ENCODE assay signal across 23 cellular contexts in genomic region chr19:35351441-35352176, GRCh38. TPM values are rescaled to one million over a fixed set of nuclear protein-coding genes. Genes with fewer than 3 reads are reported as not detected.
DNase-seq lines count a peak whose midpoint lies in the region; ATAC-seq and TF ChIP-seq lines count a peak whose summit lies in the region.
"Had no signal": no experiment of that assay in that cellular context is flagged by ENCODE, and none has a peak within 500 bp of the region (broad histone marks: within the 10 kb centered on the region; RNA-seq: fewer than 3 reads in every experiment).

No MANE protein-coding gene starts in this region.

- ATAC-seq in left ventricle myocardium superior (no peak), left cardiac atrium (no peak), GM21390 (IDR thresholded peaks at IDR 0.05; ENCODE audit: unreplicated experiment) (no peak)
- no peak for ATAC-seq in natural killer cell treated with Interleukin-12 subunit alpha and Interleukin-12 subunit beta and Interleukin-15 and Interleukin-18, amount 100 ng/mL, for 72 hours
- ATAC-seq in activated T-helper 17 cell treated with anti-CD3 and anti-CD28 coated beads, Interleukin-2, amount 50 U/mL, for 72 hours (replicated peaks), result no peak
- ATAC-seq: Right ventricle myocardium inferior had no signal

- no peaks in the 10 kb centered on the region for H4K20me1 ChIP-seq in osteoblast (ENCODE audit: insufficient read depth, low read length)

- no peaks in the 10 kb centered on the region for H3K4me1 ChIP-seq in osteoblast (ENCODE audit: insufficient read depth, low read length)
- H3K4me1 ChIP-seq: body of pancreas, colonic mucosa had no signal

- no peaks in the 10 kb centered on the region for H3K9me3 Mint-ChIP-seq in dendritic cell treated with granulocyte-macrophage colony-stimulating factor and Interleukin-4, amounts not matched to agents 40 ng/mL and 50 ng/mL, for 4 days
- H3K9me3 Mint-ChIP-seq in natural killer cell treated with Interleukin-12 subunit alpha and Interleukin-12 subunit beta and Interleukin-15 and Interleukin-18, amount 100 ng/mL, for 72 hours, result no peaks in the 10 kb centered on the region
- no peaks in the 10 kb centered on the region for H3K9me3 Mint-ChIP-seq in activated T-helper 17 cell treated with anti-CD3 and anti-CD28 coated beads, Interleukin-2, amount 50 U/mL, for 72 hours
- H3K9me3 Mint-ChIP-seq: activated T-cell treated with anti-CD3 and anti-CD28 coated beads, Interleukin-2, amount 50 U/mL, for 24 hours; CD8-positive, alpha-beta T cell; nephron progenitor cell had no signal

- H3K27me3 ChIP-seq in osteoblast (ENCODE audit: insufficient read depth, low read length), result peaks cover 5% of the 10 kb centered on the region
- H3K27me3 ChIP-seq: body of pancreas, colonic mucosa, testis had no signal

- no peak overlapping the region for H3K4me3 Mint-ChIP-seq in dendritic cell treated with granulocyte-macrophage colony-stimulating factor and Interleukin-4, amounts not matched to agents 40 ng/mL and 50 ng/mL, for 4 days
- no peak overlapping the region for H3K4me3 Mint-ChIP-seq in natural killer cell treated with Interleukin-12 subunit alpha and Interleukin-12 subunit beta and Interleukin-15 and Interleukin-18, amount 100 ng/mL, for 72 hours
- no peak overlapping the region for H3K4me3 Mint-ChIP-seq in activated T-helper 17 cell treated with anti-CD3 and anti-CD28 coated beads, Interleukin-2, amount 50 U/mL, for 72 hours
- H3K4me3 Mint-ChIP-seq: activated naive CD8-positive, alpha-beta T cell; activated T-cell treated with anti-CD3 and anti-CD28 coated beads, Interleukin-2, amount 50 U/mL, for 24 hours; CD8-positive, alpha-beta T cell; nephron progenitor cell had no signal

- H3K36me3 ChIP-seq in osteoblast (ENCODE audit: insufficient read depth, low read length), result no peaks in the 10 kb centered on the region
- H3K36me3 ChIP-seq: colonic mucosa had no signal

- H3K4me1 Mint-ChIP-seq in dendritic cell treated with granulocyte-macrophage colony-stimulating factor and Interleukin-4, amounts not matched to agents 40 ng/mL and 50 ng/mL, for 4 days (ENCODE audit: low read depth), result peaks cover 56% of the 10 kb centered on the region
- H3K4me1 Mint-ChIP-seq in natural killer cell treated with Interleukin-12 subunit alpha and Interleukin-12 subunit beta and Interleukin-15 and Interleukin-18, amount 100 ng/mL, for 72 hours (ENCODE audit: low read depth in 2 of 2), result peaks cover 26 to 42% of the 10 kb centered on the region in 2 donors
- peaks cover 21% of the 10 kb centered on the region for H3K4me1 Mint-ChIP-seq in activated T-helper 17 cell treated with anti-CD3 and anti-CD28 coated beads, Interleukin-2, amount 50 U/mL, for 72 hours

- no peak overlapping the region for H3K4me2 ChIP-seq in osteoblast (ENCODE audit: insufficient read depth, low read length)

- no peaks in the 10 kb centered on the region for H3K79me2 ChIP-seq in osteoblast (ENCODE audit: insufficient read depth, low read length)

- no peak for TF ChIP-seq CTCF in osteoblast (IDR thresholded peaks at IDR 0.05; ENCODE audit: extremely low read depth, low read depth, low read length)

- intact Hi-C loops in left ventricle myocardium superior (cut with micrococcal nuclease), result loop anchor here (2.0 to 10.0 kb wide), 2 partner anchors 117 to 143 kb away; partner anchors contain the start of gene KRTDAP
- intact Hi-C loops in left cardiac atrium (cut with DNase I), result loop anchor here (1.0 to 5.0 kb wide), 2 partner anchors 121 to 144 kb away; no protein-coding TSS in a partner anchor
- intact Hi-C loops in dendritic cell treated with granulocyte-macrophage colony-stimulating factor and Interleukin-4, amounts not matched to agents 40 ng/mL and 50 ng/mL, for 4 days (cut with micrococcal nuclease), result loop anchor here (2.0 to 10.0 kb wide), 3 partner anchors 63 to 241 kb away; no protein-coding TSS in a partner anchor

- no peaks in the 10 kb centered on the region for H3K36me3 Mint-ChIP-seq in dendritic cell treated with granulocyte-macrophage colony-stimulating factor and Interleukin-4, amounts not matched to agents 40 ng/mL and 50 ng/mL, for 4 days (ENCODE audit: low read depth)
- H3K36me3 Mint-ChIP-seq in natural killer cell treated with Interleukin-12 subunit alpha and Interleukin-12 subunit beta and Interleukin-15 and Interleukin-18, amount 100 ng/mL, for 72 hours, result no peaks in the 10 kb centered on the region
- no peaks in the 10 kb centered on the region for H3K36me3 Mint-ChIP-seq in activated T-helper 17 cell treated with anti-CD3 and anti-CD28 coated beads, Interleukin-2, amount 50 U/mL, for 72 hours (ENCODE audit: low read depth)
- H3K36me3 Mint-ChIP-seq: activated naive CD8-positive, alpha-beta T cell; CD8-positive, alpha-beta T cell had no signal

- DNase-seq in left ventricle myocardium superior (peak; percentile 20), left cardiac atrium (no peak), osteoblast (ENCODE audit: insufficient read length, low spot score, missing footprints) (no peak)
- DNase-seq in natural killer cell treated with Interleukin-12 subunit alpha and Interleukin-12 subunit beta and Interleukin-15 and Interleukin-18, amount 100 ng/mL, for 72 hours (ENCODE audit: low spot score), result no peak
- no peak for DNase-seq in effector CD4-positive, alpha-beta T cell
- DNase-seq: activated CD4-positive, alpha-beta T cell treated with anti-CD3 and anti-CD28 coated beads for 48 hours; activated T-cell treated with anti-CD3 and anti-CD28 coated beads, Interleukin-2, amount 50 U/mL, for 24 hours; CD8-positive, alpha-beta T cell; colonic mucosa; DND-41; GOT3; mesenchymal stem cell; NCI-H1417; NCI-H524 treated with DMSO at 0.1 percent for 48 hours; nephron progenitor cell; SW 1271; testis had no signal

- H3K27ac Mint-ChIP-seq in dendritic cell treated with granulocyte-macrophage colony-stimulating factor and Interleukin-4, amounts not matched to agents 40 ng/mL and 50 ng/mL, for 4 days, result peak overlapping the region; percentile 77
- peak overlapping the region; percentile 44 to 84 for H3K27ac Mint-ChIP-seq in natural killer cell treated with Interleukin-12 subunit alpha and Interleukin-12 subunit beta and Interleukin-15 and Interleukin-18, amount 100 ng/mL, for 72 hours
- H3K27ac Mint-ChIP-seq in activated T-helper 17 cell treated with anti-CD3 and anti-CD28 coated beads, Interleukin-2, amount 50 U/mL, for 72 hours, result no peak overlapping the region
- H3K27ac Mint-ChIP-seq: activated naive CD8-positive, alpha-beta T cell; activated T-cell treated with anti-CD3 and anti-CD28 coated beads, Interleukin-2, amount 50 U/mL, for 24 hours; CD8-positive, alpha-beta T cell; nephron progenitor cell had no signal

- no peak overlapping the region for H2AFZ ChIP-seq in osteoblast (ENCODE audit: low read length)

- H3K4me3 ChIP-seq in osteoblast (ENCODE audit: insufficient read depth, low read length), result no peak overlapping the region
- H3K4me3 ChIP-seq: body of pancreas, colonic mucosa had no signal

- H3K27me3 Mint-ChIP-seq in dendritic cell treated with granulocyte-macrophage colony-stimulating factor and Interleukin-4, amounts not matched to agents 40 ng/mL and 50 ng/mL, for 4 days, result peaks cover 37% of the 10 kb centered on the region
- peaks cover 0 to 4% of the 10 kb centered on the region in 2 donors for H3K27me3 Mint-ChIP-seq in natural killer cell treated with Interleukin-12 subunit alpha and Interleukin-12 subunit beta and Interleukin-15 and Interleukin-18, amount 100 ng/mL, for 72 hours
- peaks cover 8% of the 10 kb centered on the region for H3K27me3 Mint-ChIP-seq in activated T-helper 17 cell treated with anti-CD3 and anti-CD28 coated beads, Interleukin-2, amount 50 U/mL, for 72 hours
- H3K27me3 Mint-ChIP-seq: activated naive CD8-positive, alpha-beta T cell; activated T-cell treated with anti-CD3 and anti-CD28 coated beads, Interleukin-2, amount 50 U/mL, for 24 hours had no signal

- no peak overlapping the region for H3K27ac ChIP-seq in osteoblast (ENCODE audit: low read depth, low read length)
- H3K27ac ChIP-seq: colonic mucosa, testis had no signal

- no peaks in the 10 kb centered on the region for H3K9me3 ChIP-seq in osteoblast (ENCODE audit: low read depth, low read length)
- H3K9me3 ChIP-seq: body of pancreas, colonic mucosa, testis had no signal

RNA-seq across cellular contexts. Expression of gene FFAR1, which starts 3.9 kb away (rescaled TPM):
- not detected for total RNA-seq in left ventricle myocardium superior
- total RNA-seq in left cardiac atrium, result not detected
- under 1 TPM; 0.19 to 0.36 TPM for total RNA-seq in natural killer cell treated with Interleukin-12 subunit alpha and Interleukin-12 subunit beta and Interleukin-15 and Interleukin-18, amount 100 ng/mL, for 72 hours
- total RNA-seq in osteoblast, result not detected in 2 replicates
- under 1 TPM; 0.42 to 0.54 TPM for total RNA-seq in activated T-helper 17 cell treated with anti-CD3 and anti-CD28 coated beads, Interleukin-2, amount 50 U/mL, for 72 hours
- total RNA-seq: colonic mucosa, Right ventricle myocardium inferior had no signal

RNA-seq across cellular contexts. Expression of gene FFAR3, which starts 6.7 kb away (rescaled TPM):
- not detected for total RNA-seq in left ventricle myocardium superior
- under 1 TPM; 0.18 to 0.44 TPM for total RNA-seq in left cardiac atrium
- total RNA-seq in natural killer cell treated with Interleukin-12 subunit alpha and Interleukin-12 subunit beta and Interleukin-15 and Interleukin-18, amount 100 ng/mL, for 72 hours, result under 1 TPM in 1 of 2 donors, not detected in 1; 0.62 TPM
- total RNA-seq in osteoblast, result not detected in 2 replicates
- total RNA-seq in activated T-helper 17 cell treated with anti-CD3 and anti-CD28 coated beads, Interleukin-2, amount 50 U/mL, for 72 hours, result 1 to 10 TPM; 1.7 to 2.3 TPM
- total RNA-seq: body of pancreas; CD8-positive, alpha-beta T cell had no signal

RNA-seq across cellular contexts. Expression of gene GPR42, which starts 19.3 kb away (rescaled TPM):
- not detected for total RNA-seq in left ventricle myocardium superior
- total RNA-seq in left cardiac atrium, result not detected
- total RNA-seq in natural killer cell treated with Interleukin-12 subunit alpha and Interleukin-12 subunit beta and Interleukin-15 and Interleukin-18, amount 100 ng/mL, for 72 hours, result under 1 TPM in 1 of 2 donors, not detected in 1; 0.56 TPM
- total RNA-seq in osteoblast, result not detected in 2 replicates
- total RNA-seq in activated T-helper 17 cell treated with anti-CD3 and anti-CD28 coated beads, Interleukin-2, amount 50 U/mL, for 72 hours, result under 1 TPM; 0.42 to 0.61 TPM
- total RNA-seq: body of pancreas; CD8-positive, alpha-beta T cell; colonic mucosa; Right ventricle myocardium inferior; testis had no signal

RNA-seq across cellular contexts. Expression of gene CD22, which starts 22.6 kb away (rescaled TPM):
- total RNA-seq in left ventricle myocardium superior (0.52 TPM), left cardiac atrium (under 1 TPM; 0.39 to 0.56 TPM), osteoblast (under 0.01 TPM in 1 of 2 replicates, not detected in the other)
- total RNA-seq in natural killer cell treated with Interleukin-12 subunit alpha and Interleukin-12 subunit beta and Interleukin-15 and Interleukin-18, amount 100 ng/mL, for 72 hours, result 10 to 100 TPM in 1 of 2 donors, 1 to 10 TPM in 1; 1.1 to 15.0 TPM
- 10 to 100 TPM in 1 of 2 donors, 1 to 10 TPM in 1; 5.3 to 11.7 TPM for total RNA-seq in activated T-helper 17 cell treated with anti-CD3 and anti-CD28 coated beads, Interleukin-2, amount 50 U/mL, for 72 hours

RNA-seq across cellular contexts. Expression of gene MAG, which starts 59.6 kb away (rescaled TPM):
- not detected for total RNA-seq in left ventricle myocardium superior
- not detected for total RNA-seq in left cardiac atrium
- under 1 TPM in 1 of 2 donors, not detected in 1; 0.38 TPM for total RNA-seq in natural killer cell treated with Interleukin-12 subunit alpha and Interleukin-12 subunit beta and Interleukin-15 and Interleukin-18, amount 100 ng/mL, for 72 hours
- not detected in 2 replicates for total RNA-seq in osteoblast
- total RNA-seq in activated T-helper 17 cell treated with anti-CD3 and anti-CD28 coated beads, Interleukin-2, amount 50 U/mL, for 72 hours, result under 1 TPM; 0.24 to 0.50 TPM
- total RNA-seq: CD8-positive, alpha-beta T cell; colonic mucosa; Right ventricle myocardium inferior had no signal
